ENCODE assay signal across 11 cellular contexts in the genomic region with DNA sequence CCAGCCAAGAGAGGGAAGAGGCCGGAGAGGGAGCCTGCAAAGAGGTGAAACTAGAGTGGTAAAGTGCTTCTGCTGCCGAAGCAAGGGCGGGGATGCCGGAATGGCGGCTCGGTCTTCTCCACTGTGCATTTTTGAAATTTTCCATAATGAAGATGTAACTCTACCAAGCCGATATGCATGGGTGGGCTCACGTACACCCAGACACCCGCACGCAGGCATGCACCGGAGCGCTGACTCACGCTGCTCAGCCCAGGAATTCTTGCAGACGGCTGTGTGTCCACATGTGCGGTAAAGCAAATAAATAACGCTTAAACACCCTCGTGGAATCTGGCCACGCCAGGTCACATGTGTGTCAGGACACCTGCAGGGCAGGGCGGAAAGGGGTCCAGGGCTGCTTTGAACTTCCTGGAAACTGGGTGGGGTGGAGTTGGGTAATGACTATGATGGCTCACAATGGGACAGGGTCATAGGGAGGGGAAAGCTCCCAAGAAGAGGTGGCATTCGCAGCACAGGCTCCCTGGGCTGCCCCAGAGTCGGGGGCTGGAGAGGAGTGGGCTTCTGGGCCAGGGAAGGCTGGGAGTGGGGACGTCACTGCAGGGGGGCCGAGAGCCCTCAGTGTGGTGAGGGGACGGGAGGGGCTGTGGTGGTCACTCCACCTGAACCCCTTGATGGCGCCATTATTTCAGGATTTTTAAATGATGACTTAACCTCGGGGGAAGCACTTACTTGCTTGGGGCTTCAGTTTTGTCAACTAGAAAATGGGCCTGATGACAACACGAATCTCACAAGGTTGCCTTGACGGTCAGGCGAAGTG.
DNase-seq lines count a peak whose midpoint lies in the region; ATAC-seq, FAIRE-seq and TF ChIP-seq lines count a peak whose summit lies in the region.
"Had no signal": no experiment of that assay in that cellular context is flagged by ENCODE, and none has a peak within 500 bp of the region (broad histone marks: within the 10 kb centered on the region; RNA-seq: fewer than 3 reads in every experiment).

No MANE protein-coding gene starts in this region.

- SMC1A ChIA-PET in GM12878 (lab: Charles Lee; ENCODE audit: uncharacterized antibody, unreplicated experiment) = no interaction called here

- H3K27me3 ChIP-seq in ACC112 (ENCODE audit: insufficient read depth, low read length) = no peaks in the 10 kb centered on the region
- no peaks in the 10 kb centered on the region for H3K27me3 ChIP-seq in GM12878 (replicated peaks in 1 of 2; ENCODE audit: control insufficient read depth in 2 of 2, insufficient read depth in 2 of 2, low read length in 1 of 2)
- no peaks in the 10 kb centered on the region for H3K27me3 ChIP-seq in lung (ENCODE audit: control insufficient read depth, insufficient read depth)
- H3K27me3 ChIP-seq in MM.1S (replicated peaks; ENCODE audit: insufficient read depth, low read length) = no peaks in the 10 kb centered on the region

- no peak overlapping the region for H2AFZ ChIP-seq in ACC112 (ENCODE audit: low read length, unreplicated experiment)
- no peak overlapping the region for H2AFZ ChIP-seq in GM12878 (ENCODE audit: control insufficient read depth, low read depth, low read length)
- no peak overlapping the region for H2AFZ ChIP-seq in MM.1S (ENCODE audit: low read length)

- WGBS in GM12878 (ENCODE audit: insufficient coverage, insufficient replicate concordance, low lambda C conversion rate, missing lambda C conversion rate) = 67% methylated on average over 29 of the region's 29 CpGs
- WGBS in lung, 2 donors = 57 to 76% methylated on average over 29 of the region's 29 CpGs

- POLR2A ChIA-PET in GM12878 (lab: Charles Lee) = no interaction called here

- H3K4me3 ChIP-seq in ACC112 (ENCODE audit: low read depth, low read length) (peak overlapping the region; percentile 56), GM12878 (no peak overlapping the region), lung (peak overlapping the region; percentile 3), MM.1S (ENCODE audit: low read length) (no peak overlapping the region)

- no TSS peak for BruUV-seq in GM12878 (replicated peaks; lab: Mats Ljungman, UMichigan)

- CTCF ChIA-PET in GM12878 (lab: Yijun Ruan, JAX) = interaction anchor here (1.5 kb wide), 1 partner anchor 162 kb away, joined by 3 read pairs; no protein-coding TSS in a partner anchor

- H3K9me2 ChIP-seq in MM.1S (replicated peaks; ENCODE audit: insufficient read depth, low read length) = no peaks in the 10 kb centered on the region

- no peak for TF ChIP-seq EP300 in GM12878 (IDR thresholded peaks at IDR 0.05; ENCODE audit: borderline replicate concordance in 1 of 2, control insufficient read depth in 1 of 2, low read depth in 2 of 2, low read length in 2 of 2)

- TF ChIP-seq POLR2A in GM12878 (IDR thresholded peaks at IDR 0.05; ENCODE audit: low read depth, low read length) = no peak

- H3K9ac ChIP-seq in GM12878 (ENCODE audit: control insufficient read depth, insufficient read depth, low read length) (no peak overlapping the region), MM.1S (ENCODE audit: low read length) (no peak overlapping the region)

- H3K9me3 ChIP-seq in GM12878 (replicated peaks; ENCODE audit: control insufficient read depth, insufficient read depth, low read length) (no peaks in the 10 kb centered on the region), lung (ENCODE audit: control insufficient read depth in 2 of 2, insufficient read depth in 1 of 2, low read length in 1 of 2) (no peaks in the 10 kb centered on the region), MM.1S (replicated peaks; ENCODE audit: insufficient read depth, low read length) (no peaks in the 10 kb centered on the region)

- H3K79me2 ChIP-seq in ACC112 (ENCODE audit: control insufficient read depth, insufficient read depth, low read length, unreplicated experiment) = no peaks in the 10 kb centered on the region
- H3K79me2 ChIP-seq in GM12878 (ENCODE audit: control insufficient read depth, insufficient read depth, low read length) = no peaks in the 10 kb centered on the region
- H3K79me2 ChIP-seq in MM.1S (ENCODE audit: low read length) = no peaks in the 10 kb centered on the region

- peak overlapping the region; percentile 41 for H3K27ac ChIP-seq in ACC112 (ENCODE audit: low read depth, low read length)
- H3K27ac ChIP-seq in GM12878 (ENCODE audit: control insufficient read depth, insufficient read depth) = no peak overlapping the region
- peak overlapping the region in 1 of 2 donors; percentile 0 for H3K27ac ChIP-seq in lung (ENCODE audit: low read depth in 1 of 2, low read length in 1 of 2)
- H3K27ac ChIP-seq in MM.1S (ENCODE audit: low read length) = no peak overlapping the region

- 0 out of 2 replicates have a peak, but pooled peaks have one; percentile 10 for TF ChIP-seq RAD21 in GM12878 (IDR thresholded peaks at IDR 0.05; ENCODE audit: insufficient read depth, low read depth, low read length)

- DNase-seq in HPDE6-E6E7 (ENCODE audit: extremely low spot score) (peak; percentile 55), GM12878 (ENCODE audit: low read depth, low spot score) (no peak), lung (ENCODE audit: low spot score) (peak; percentile 54), MM.1S (no peak), NCI-H2029 treated with DMSO at 0.1 percent for 48 hours (lab: John Stamatoyannopoulos, UW) (no peak)
- no peak for DNase-seq in activated CD4-positive, CD25-positive, alpha-beta regulatory T cell (lab: John Stamatoyannopoulos, UW)
- DNase-seq: activated naive CD4-positive, alpha-beta T cell treated with anti-CD3 and anti-CD28 coated beads, Interleukin-2, amount 10 ng/mL, durations not matched to agents 7 days and 5 days; NCI-H2081; T-helper 9 cell had no signal

- RAD21 ChIA-PET in GM12878 (lab: Charles Lee; ENCODE audit: unreplicated experiment) = no interaction called here

- in situ Hi-C loops in GM12878 (cut with MboI) = no loop called here

- H3K4me1 ChIP-seq in ACC112 (ENCODE audit: control insufficient read depth, insufficient read depth, low read length, unreplicated experiment) (peaks cover 14% of the 10 kb centered on the region), GM12878 (ENCODE audit: control insufficient read depth, insufficient read depth, low read length) (peaks cover 10% of the 10 kb centered on the region), lung (ENCODE audit: control insufficient read depth in 2 of 2, insufficient read depth in 2 of 2, low read length in 2 of 2) (no peaks in the 10 kb centered on the region), MM.1S (ENCODE audit: low read length) (no peaks in the 10 kb centered on the region)

- TF ChIP-seq CTCF in GM12878 (IDR thresholded peaks at IDR 0.05 in 2 of 3, conservative IDR thresholded peaks at IDR 0.05 in 1 of 3; ENCODE audit: control insufficient read depth in 2 of 3, extremely low read depth in 1 of 3, insufficient read depth in 1 of 3, low read depth in 3 of 3, low read length in 3 of 3) (0 out of 6 replicates have a peak, but pooled peaks of 1 of the 3 experiments have one; percentile 2), lung (IDR thresholded peaks at IDR 0.05; ENCODE audit: control extremely low read depth, extremely low read depth) (no peak), MM.1S (IDR thresholded peaks at IDR 0.05; ENCODE audit: low read length) (no peak)

- ATAC-seq in GM12878 (no peak), lung (ENCODE audit: insufficient read depth, low FRiP score) (no peak), HG03460 (IDR thresholded peaks at IDR 0.05; ENCODE audit: unreplicated experiment) (no peak)

- no peak for FAIRE-seq in GM12878 (lab: Jason Lieb, UNC)

- intact Hi-C loops in GM12878 (cut with micrococcal nuclease; ENCODE audit: unreplicated experiment) = no loop called here

- no peak overlapping the region for H3K4me2 ChIP-seq in GM12878 (ENCODE audit: control insufficient read depth, insufficient read depth)
- no peak overlapping the region for H3K4me2 ChIP-seq in MM.1S (ENCODE audit: low read depth, low read length)

- no peaks in the 10 kb centered on the region for H4K20me1 ChIP-seq in GM12878 (ENCODE audit: control insufficient read depth, insufficient read depth)
- H4K20me1 ChIP-seq in MM.1S (ENCODE audit: insufficient read depth, low read length) = no peaks in the 10 kb centered on the region

- H3K36me3 ChIP-seq in ACC112 (ENCODE audit: insufficient read depth, low read length) (no peaks in the 10 kb centered on the region), GM12878 (ENCODE audit: control insufficient read depth in 2 of 2, insufficient read depth in 2 of 2, low read length in 1 of 2) (no peaks in the 10 kb centered on the region), lung (ENCODE audit: control insufficient read depth in 2 of 2, insufficient read depth in 2 of 2, low read length in 2 of 2) (no peaks in the 10 kb centered on the region), MM.1S (replicated peaks; ENCODE audit: insufficient read depth, low read length) (no peaks in the 10 kb centered on the region)

- no peaks in the 10 kb centered on the region for H3F3A ChIP-seq in MM.1S (ENCODE audit: insufficient read depth, low read length)

TF ChIP-seq in GM12878, 131 proteins besides CTCF, POLR2A, EP300 and RAD21 (continues in another document):
- TF ChIP-seq, protein P1, sequence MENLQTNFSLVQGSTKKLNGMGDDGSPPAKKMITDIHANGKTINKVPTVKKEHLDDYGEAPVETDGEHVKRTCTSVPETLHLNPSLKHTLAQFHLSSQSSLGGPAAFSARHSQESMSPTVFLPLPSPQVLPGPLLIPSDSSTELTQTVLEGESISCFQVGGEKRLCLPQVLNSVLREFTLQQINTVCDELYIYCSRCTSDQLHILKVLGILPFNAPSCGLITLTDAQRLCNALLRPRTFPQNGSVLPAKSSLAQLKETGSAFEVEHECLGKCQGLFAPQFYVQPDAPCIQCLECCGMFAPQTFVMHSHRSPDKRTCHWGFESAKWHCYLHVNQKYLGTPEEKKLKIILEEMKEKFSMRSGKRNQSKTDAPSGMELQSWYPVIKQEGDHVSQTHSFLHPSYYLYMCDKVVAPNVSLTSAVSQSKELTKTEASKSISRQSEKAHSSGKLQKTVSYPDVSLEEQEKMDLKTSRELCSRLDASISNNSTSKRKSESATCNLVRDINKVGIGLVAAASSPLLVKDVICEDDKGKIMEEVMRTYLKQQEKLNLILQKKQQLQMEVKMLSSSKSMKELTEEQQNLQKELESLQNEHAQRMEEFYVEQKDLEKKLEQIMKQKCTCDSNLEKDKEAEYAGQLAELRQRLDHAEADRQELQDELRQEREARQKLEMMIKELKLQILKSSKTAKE (IDR thresholded peaks at IDR 0.05; ENCODE audit: low read depth, poor library complexity, severe bottlenecking) = no peak
- TF ChIP-seq SIN3A (IDR thresholded peaks at IDR 0.05; ENCODE audit: low read depth, low read length) = no peak
- no peak for TF ChIP-seq HCFC1 (IDR thresholded peaks at IDR 0.05; ENCODE audit: low read length)
- TF ChIP-seq RAD51 (IDR thresholded peaks at IDR 0.05) = no peak
- no peak for TF ChIP-seq SRF (IDR thresholded peaks at IDR 0.05; ENCODE audit: low read depth in 2 of 2, low read length in 2 of 2)

Comparison
In these comparisons a context has a peak if more than half of its experiments do, and no peak if none do; other contexts are left out.
1. H3K4me3 ChIP-seq: peak in ACC112 (single experiment) and lung (single experiment); none in GM12878 (single experiment) and MM.1S (single experiment).
2. DNase-seq: peak in HPDE6-E6E7 (single experiment) and lung (single experiment); none in GM12878 (single experiment), MM.1S (single experiment), activated CD4-positive, CD25-positive, alpha-beta regulatory T cell (0 of 4) and NCI-H2029 treated with DMSO at 0.1 percent for 48 hours (single experiment).